Comparison of ENCODE assay signal across 8 cellular contexts in the genomic region with DNA sequence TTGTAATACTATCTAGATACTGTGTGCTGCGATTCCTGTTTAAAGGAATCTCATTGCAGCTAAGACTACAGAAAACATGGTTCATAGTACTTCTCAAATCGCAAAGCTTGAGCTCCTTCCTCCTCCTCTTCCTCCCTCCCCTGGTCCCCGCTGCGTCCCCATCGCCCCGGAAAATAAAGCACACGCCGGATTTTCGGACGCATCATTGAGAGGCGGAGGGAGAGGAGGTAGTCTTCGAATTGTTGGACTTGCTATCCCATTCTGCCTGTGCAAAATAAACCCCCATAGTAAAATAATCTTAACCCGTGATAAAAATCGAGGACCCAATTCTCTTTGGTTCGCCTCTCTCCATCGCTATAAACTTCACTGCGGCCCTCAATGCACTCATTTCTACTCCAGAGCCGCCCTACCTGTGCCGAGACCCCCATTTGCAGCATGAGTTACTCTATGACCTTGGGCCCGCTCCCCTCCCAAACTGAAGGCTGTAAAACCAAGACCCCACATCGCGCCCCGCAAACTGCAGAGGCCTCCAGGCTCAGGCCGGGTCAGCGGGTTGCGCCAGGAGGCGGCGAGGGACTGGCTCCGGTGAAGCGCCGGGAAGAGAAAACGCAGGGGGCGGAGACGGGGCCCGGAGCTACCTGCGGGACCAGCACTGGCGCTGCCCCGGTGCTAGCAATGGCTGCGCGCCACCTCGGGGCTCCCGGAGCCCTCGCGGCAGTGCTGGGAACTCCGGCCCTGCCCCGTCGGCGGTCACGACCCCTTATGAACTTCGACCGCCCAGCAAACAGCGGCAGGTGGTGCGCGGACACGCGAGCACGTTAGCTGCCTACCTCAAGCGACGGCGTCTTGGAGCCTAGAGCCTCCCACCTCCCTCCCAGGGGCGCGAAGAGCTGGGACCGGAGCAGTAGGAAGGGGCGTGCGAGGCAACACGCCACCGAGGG. TPM values are rescaled to one million over a fixed set of nuclear protein-coding genes. Genes with fewer than 3 reads are reported as not detected.
DNase-seq lines count a peak whose midpoint lies in the region; ATAC-seq, FAIRE-seq and TF ChIP-seq lines count a peak whose summit lies in the region.

No MANE protein-coding gene starts in this region.

- peak; percentile 85 for DNase-seq in DMS53 (lab: John Stamatoyannopoulos, UW)
- peak; percentile 52 for DNase-seq in NCI-H774 (lab: John Stamatoyannopoulos, UW)
- peak; percentile 40 to 79 (median 70) for DNase-seq in K562 (ENCODE audit: extremely low read depth in 1 of 4, low spot score in 3 of 4)
- DNase-seq in iPS DF 6.9 (ENCODE audit: low read depth, low spot score) = no peak
- DNase-seq in gastrocnemius medialis = peak in 1 of 2 donors; percentile 71
- DNase-seq in middle frontal gyrus (ENCODE audit: extremely low spot score, low spot score) = no peak

- CTCF ChIA-PET in K562 (lab: Yijun Ruan, JAX; ENCODE audit: low intra/inter-chr PET ratio) = interaction anchor here (0.6 kb wide), 1 partner anchor 10 kb away, joined by 3 read pairs; no protein-coding TSS in a partner anchor

- ATAC-seq in GM18909 (IDR thresholded peaks at IDR 0.05; ENCODE audit: poor library complexity, unreplicated experiment) (peak; percentile 48), HG03103 (IDR thresholded peaks at IDR 0.05; ENCODE audit: low read depth, unreplicated experiment) (peak; percentile 33), K562 (peak; percentile 77), gastrocnemius medialis (peak; percentile 57 to 66)

- TF ChIP-seq POLR2A in K562 (conservative IDR thresholded peaks at IDR 0.05) (no peak), gastrocnemius medialis (IDR thresholded peaks at IDR 0.05) (no peak)

- no peaks in the 10 kb centered on the region for H3K9me1 ChIP-seq in K562 (ENCODE audit: control insufficient read depth, insufficient read depth, low read length)

- H3K79me2 ChIP-seq in K562 (ENCODE audit: control insufficient read depth, insufficient read depth, low read length) = peaks cover 54% of the 10 kb centered on the region

- H3K4me2 ChIP-seq in K562 (ENCODE audit: insufficient read depth, low read length) = peak overlapping the region; percentile 99

- H3K36me3 ChIP-seq in K562 (ENCODE audit: control insufficient read depth, insufficient read depth, low read length) = peaks cover 1% of the 10 kb centered on the region; the same call in 1 of the 3 replicates
- H3K36me3 ChIP-seq in iPS DF 6.9 (ENCODE audit: control insufficient read depth, insufficient read depth, low read length) = no peaks in the 10 kb centered on the region
- no peaks in the 10 kb centered on the region for H3K36me3 ChIP-seq in gastrocnemius medialis

- no peak for TF ChIP-seq EP300 in K562 (IDR thresholded peaks at IDR 0.05; ENCODE audit: low read length)

- peak overlapping the region; percentile 98 to 99 for H3K9ac ChIP-seq in K562 (ENCODE audit: insufficient read depth in 1 of 2, low read depth in 2 of 2, low read length in 2 of 2)

- BruUV-seq in K562 (replicated peaks; lab: Mats Ljungman, UMichigan) = TSS peak; percentile 51

- H3K9me3 ChIP-seq in K562 (replicated peaks; ENCODE audit: control insufficient read depth, insufficient read depth, low read depth, low read length) = no peaks in the 10 kb centered on the region
- no peaks in the 10 kb centered on the region for H3K9me3 ChIP-seq in iPS DF 6.9 (ENCODE audit: control insufficient read depth, insufficient read depth, low read length)
- no peaks in the 10 kb centered on the region for H3K9me3 ChIP-seq in gastrocnemius medialis

- H2AFZ ChIP-seq in K562 (ENCODE audit: low read depth, low read length) = peak overlapping the region; percentile 97

- POLR2A ChIA-PET in K562 (lab: Yijun Ruan, JAX) = interaction anchor here (0.6 to 3.3 kb wide), 20 partner anchors 9 to 257 kb away, joined by 3 to 31 read pairs (median 4); a partner anchor contains a TSS

- intact Hi-C loops in K562 (cut with micrococcal nuclease) (no loop called here), gastrocnemius medialis (cut with DNase I; ENCODE audit: low total_unique reads) (loop anchor here (2.0 to 10.0 kb wide), 6 partner anchors 75 to 488 kb away; a partner anchor contains a TSS)

- peak in 1 of 3 experiments; percentile 37; a peak in 2 of 6 replicates for TF ChIP-seq CTCF in K562 (IDR thresholded peaks at IDR 0.05 in 2 of 3, conservative IDR thresholded peaks at IDR 0.05 in 1 of 3; ENCODE audit: insufficient read depth in 2 of 3, low read depth in 1 of 3, low read length in 3 of 3)
- TF ChIP-seq CTCF in gastrocnemius medialis (IDR thresholded peaks at IDR 0.05 in 4 of 5, conservative IDR thresholded peaks at IDR 0.05 in 1 of 5) = peak in 3 of 5 experiments; percentile 16 to 34 (median 32)

- peaks cover 12 to 15% of the 10 kb centered on the region in 2 experiments for H3K4me1 ChIP-seq in K562 (replicated peaks in 1 of 2; ENCODE audit: control insufficient read depth in 2 of 2, insufficient read depth in 2 of 2, low read length in 2 of 2)
- no peaks in the 10 kb centered on the region; the same call in 1 of the 2 replicates for H3K4me1 ChIP-seq in iPS DF 6.9 (ENCODE audit: control insufficient read depth, insufficient read depth, low read length)
- peaks cover 28 to 31% of the 10 kb centered on the region in 2 donors for H3K4me1 ChIP-seq in gastrocnemius medialis

- no peaks in the 10 kb centered on the region for H3K27me3 ChIP-seq in K562 (ENCODE audit: control insufficient read depth in 2 of 2, insufficient read depth in 2 of 2, low read length in 2 of 2)
- no peaks in the 10 kb centered on the region for H3K27me3 ChIP-seq in iPS DF 6.9 (ENCODE audit: control insufficient read depth, insufficient read depth, low read length)
- no peaks in the 10 kb centered on the region for H3K27me3 ChIP-seq in gastrocnemius medialis

- under 1% methylated on average over 67 of the region's 67 CpGs for WGBS in K562 (ENCODE audit: insufficient coverage, low coverage, missing lambda C conversion rate)
- no CpG with 5 or more reads among the region's 67 CpGs for WGBS in iPS DF 6.9 (ENCODE audit: insufficient coverage, insufficient read length)

- peak overlapping the region; percentile 97 for H3K4me3 ChIP-seq in K562
- peak overlapping the region; percentile 78 for H3K4me3 ChIP-seq in iPS DF 6.9 (ENCODE audit: low read length)
- H3K4me3 ChIP-seq in gastrocnemius medialis = peak overlapping the region; percentile 74 to 94 (median 85)

- FAIRE-seq in K562 (lab: Jason Lieb, UNC) = no peak

- in situ Hi-C loops in K562 (cut with MboI) (no loop called here), gastrocnemius medialis (cut with MboI; ENCODE audit: low sequenced_read_pairs in 4 of 4) (no loop called here)

- TF ChIP-seq RAD21 in K562 (CRISPR knock-in tag; conservative IDR thresholded peaks at IDR 0.05 in 1 of 2, IDR thresholded peaks at IDR 0.05 in 1 of 2) = no peak

- H3K27ac ChIP-seq in K562 (ENCODE audit: extremely low read depth, low read depth, low read length) (peak overlapping the region; percentile 100), iPS DF 6.9 (ENCODE audit: low read length) (no peak overlapping the region), gastrocnemius medialis (peak overlapping the region; percentile 92 to 97 (median 94))

- H4K20me1 ChIP-seq in K562 (replicated peaks; ENCODE audit: control insufficient read depth, insufficient read depth, low read length) = no peaks in the 10 kb centered on the region; the same call in 1 of the 2 replicates

RNA-seq across cellular contexts. Expression of a gene that starts 0.6 kb away (rescaled TPM):
- 13.8 and 37.5 TPM in 2 replicates for total RNA-seq in K562 (2011; cell fraction: chromatin; rRNA removed; ENCODE audit: low replicate concordance)
- total RNA-seq in K562 (2011; cell fraction: nucleolus; rRNA removed) = 11.3 and 14.6 TPM in 2 replicates
- 17.2 and 25.9 TPM in 2 replicates for total RNA-seq in K562 (2011; cell fraction: nucleoplasm; rRNA removed)
- 17.1 and 19.8 TPM in 2 replicates for total RNA-seq in K562 (2014; rRNA removed)
- total RNA-seq in K562 (2014; rRNA removed; fragmentation: Illumina TruSeq; extraction: Trizol) = 29.9 and 34.5 TPM in 2 replicates
- total RNA-seq in K562 (2015; rRNA removed; fragmentation: Illumina TruSeq; extraction: Trizol) = 26.7 and 31.3 TPM in 2 replicates
- total RNA-seq in K562 (2021) = 19.6 TPM in 2 replicates
- 12.4 and 15.0 TPM in 2 replicates for polyA plus RNA-seq in K562 (2011; rRNA removed)
- polyA plus RNA-seq in K562 (2011; cell fraction: cytosol; rRNA removed) = 2.7 and 5.3 TPM in 2 replicates
- polyA plus RNA-seq in K562 (2011; cell fraction: nucleus; rRNA removed) = 9.9 and 11.7 TPM in 2 replicates
- polyA plus RNA-seq in K562 (2012) = 14.2 and 18.1 TPM in 2 replicates
- polyA plus RNA-seq in K562 (2014; fragmentation: Illumina TruSeq; extraction: Trizol) = 20.5 and 24.1 TPM in 2 replicates
- polyA plus RNA-seq in K562 (2014; fragmentation: Nextera tagmentation; extraction: Ambion mirVana) = 10 to 100 TPM; 15.6 to 22.6 TPM
- 15.7 and 16.7 TPM in 2 replicates for polyA plus RNA-seq in K562 (2014; rRNA removed)
- 20.8 and 29.1 TPM in 2 replicates for polyA minus RNA-seq in K562 (2011; rRNA and poly(A)+ RNA removed)
- 12.1 and 12.5 TPM in 2 replicates for polyA minus RNA-seq in K562 (2011; cell fraction: cytosol; rRNA and poly(A)+ RNA removed)
- polyA minus RNA-seq in K562 (2011; cell fraction: nucleus; rRNA and poly(A)+ RNA removed) = 8.5 and 18.5 TPM in 2 replicates
- 10 to 100 TPM; 12.1 to 17.9 (median 17.4) TPM for total RNA-seq in gastrocnemius medialis

RNA-seq across cellular contexts. Expression of a gene that starts 12.3 kb away (rescaled TPM):
- 10.6 and 18.6 TPM in 2 replicates for total RNA-seq in K562 (2011; cell fraction: chromatin; rRNA removed; ENCODE audit: low replicate concordance)
- 11.3 and 12.9 TPM in 2 replicates for total RNA-seq in K562 (2011; cell fraction: nucleolus; rRNA removed)
- total RNA-seq in K562 (2011; cell fraction: nucleoplasm; rRNA removed) = 17.5 and 29.5 TPM in 2 replicates
- total RNA-seq in K562 (2014; rRNA removed) (213 and 217 TPM in 2 replicates), K562 (2014; rRNA removed; fragmentation: Illumina TruSeq; extraction: Trizol) (340 and 396 TPM in 2 replicates), K562 (2015; rRNA removed; fragmentation: Illumina TruSeq; extraction: Trizol) (296 and 350 TPM in 2 replicates), K562 (2021) (179 and 186 TPM in 2 replicates), gastrocnemius medialis (10 to 100 TPM in 3 of 4 donors, 1 to 10 TPM in 1; 4.7 to 16.9 (median 14.1) TPM)
- polyA plus RNA-seq in K562 (2011; rRNA removed) (173 and 230 TPM in 2 replicates), K562 (2014; fragmentation: Illumina TruSeq; extraction: Trizol) (231 and 284 TPM in 2 replicates), K562 (2014; fragmentation: Nextera tagmentation; extraction: Ambion mirVana) (1,000 to 10,000 TPM in 1 of 2 experiments, 100 to 1,000 TPM in 1; 960 to 1,063 TPM), K562 (2014; rRNA removed) (285 and 313 TPM in 2 replicates)
- 34.2 and 93.4 TPM in 2 replicates for polyA plus RNA-seq in K562 (2011; cell fraction: cytosol; rRNA removed)
- polyA plus RNA-seq in K562 (2011; cell fraction: nucleus; rRNA removed) = 7.3 and 10.7 TPM in 2 replicates
- 86.4 and 150 TPM in 2 replicates for polyA plus RNA-seq in K562 (2012)
- 76.9 and 95.2 TPM in 2 replicates for polyA minus RNA-seq in K562 (2011; rRNA and poly(A)+ RNA removed)
- 45.0 and 45.5 TPM in 2 replicates for polyA minus RNA-seq in K562 (2011; cell fraction: cytosol; rRNA and poly(A)+ RNA removed)
- polyA minus RNA-seq in K562 (2011; cell fraction: nucleus; rRNA and poly(A)+ RNA removed) = 7.0 and 18.4 TPM in 2 replicates

Comparison
In these comparisons a context has a peak if more than half of its experiments do, and no peak if none do; other contexts are left out.
1. DNase-seq: peak in DMS53 (single experiment), NCI-H774 (single experiment) and K562 (4 of 4); none in iPS DF 6.9 (single experiment) and middle frontal gyrus (single experiment).
2. Peak in every context shown above with its lines, with median percentiles within 50 percentile points of each other: ATAC-seq and H3K4me3 ChIP-seq.